ENCODE assay signal across 9 cellular contexts in genomic region chr11:121426476-121427454, GRCh38. TPM values are rescaled to one million over a fixed set of nuclear protein-coding genes. Genes with fewer than 3 reads are reported as not detected.
A peak's percentile ranks its signal among the peaks of the same experiment; 100 is the strongest.
DNase-seq lines count a peak whose midpoint lies in the region; ATAC-seq and TF ChIP-seq lines count a peak whose summit lies in the region.
"Had no signal": no experiment of that assay in that cellular context is flagged by ENCODE, and none has a peak within 500 bp of the region (broad histone marks: within the 10 kb centered on the region; RNA-seq: fewer than 3 reads in every experiment).

No MANE protein-coding gene starts in this region.

- H3K36me3 Mint-ChIP-seq in activated CD4-positive, alpha-beta memory T cell treated with anti-CD3 and anti-CD28 coated beads for 36 hours, result no peaks in the 10 kb centered on the region
- H3K36me3 Mint-ChIP-seq in nephron progenitor cell (ENCODE audit: low read depth), result no peaks in the 10 kb centered on the region

- H3K4me1 ChIP-seq in upper lobe of left lung, result peaks cover 3 to 9% (median 6%) of the 10 kb centered on the region in 4 donors

- CTCF ChIA-PET in activated CD4-positive, alpha-beta memory T cell treated with anti-CD3 and anti-CD28 coated beads for 36 hours (lab: Charles Lee), result interaction anchor here (0.8 to 1.4 kb wide), 4 partner anchors 10 to 156 kb away, joined by 3 to 8 read pairs (median 6); no protein-coding TSS in a partner anchor

- TF ChIP-seq EP300 in upper lobe of left lung (IDR thresholded peaks at IDR 0.05), result no peak

- H3K27ac ChIP-seq in upper lobe of left lung, result no peak overlapping the region
- H3K27ac ChIP-seq: HL-60 had no signal

- POLR2A ChIA-PET in activated CD4-positive, alpha-beta memory T cell treated with anti-CD3 and anti-CD28 coated beads for 36 hours (lab: Charles Lee), result interaction anchor here (0.6 kb wide), 1 partner anchor 164 kb away, joined by 3 read pairs; no protein-coding TSS in a partner anchor

- peak; percentile 36 for ATAC-seq in HG03095 (IDR thresholded peaks at IDR 0.05; ENCODE audit: unreplicated experiment)
- peak; percentile 28 to 83 for ATAC-seq in upper lobe of left lung (ENCODE audit: low FRiP score in 2 of 2)
- no peak for ATAC-seq in GM21526 (IDR thresholded peaks at IDR 0.05; ENCODE audit: low FRiP score, unreplicated experiment)

- no peaks in the 10 kb centered on the region for H3K27me3 ChIP-seq in upper lobe of left lung

- H3K9me3 ChIP-seq in upper lobe of left lung, result no peaks in the 10 kb centered on the region

- H3K27ac Mint-ChIP-seq in activated CD4-positive, alpha-beta memory T cell treated with anti-CD3 and anti-CD28 coated beads for 36 hours, result no peak overlapping the region
- H3K27ac Mint-ChIP-seq in nephron progenitor cell, result no peak overlapping the region

- TF ChIP-seq CTCF in nephron progenitor cell (IDR thresholded peaks at IDR 0.05), result no peak
- peak in 3 of 6 experiments; percentile 10 to 23 (median 15) for TF ChIP-seq CTCF in upper lobe of left lung (IDR thresholded peaks at IDR 0.05)

- H3K4me1 Mint-ChIP-seq in activated CD4-positive, alpha-beta memory T cell treated with anti-CD3 and anti-CD28 coated beads for 36 hours (ENCODE audit: low read depth), result peaks cover 40% of the 10 kb centered on the region
- peaks cover 15% of the 10 kb centered on the region for H3K4me1 Mint-ChIP-seq in nephron progenitor cell

- peak overlapping the region; percentile 63 for H3K4me3 Mint-ChIP-seq in activated CD4-positive, alpha-beta memory T cell treated with anti-CD3 and anti-CD28 coated beads for 36 hours
- H3K4me3 Mint-ChIP-seq in nephron progenitor cell, result peak overlapping the region; percentile 77

- H3K4me3 ChIP-seq in upper lobe of left lung, result peak overlapping the region in 3 of 4 donors; percentile 21 to 35 (median 30)

- 36 to 52% methylated on average over 24 to 37 of the region's 56 CpGs for WGBS in upper lobe of left lung, 2 donors

- DNase-seq in DMS53 (lab: John Stamatoyannopoulos, UW), result peak; percentile 71
- DNase-seq in activated CD4-positive, alpha-beta memory T cell treated with anti-CD3 and anti-CD28 coated beads for 36 hours, result peak; percentile 75
- DNase-seq in erythroblast (lab: John Stamatoyannopoulos, UW), result peak; percentile 8
- DNase-seq in nephron progenitor cell, result peak; percentile 73
- DNase-seq in upper lobe of left lung, result peak; percentile 66 to 93
- no peak for DNase-seq in GM19240 (ENCODE audit: insufficient read length, low spot score)

- H3K9me3 Mint-ChIP-seq in activated CD4-positive, alpha-beta memory T cell treated with anti-CD3 and anti-CD28 coated beads for 36 hours, result no peaks in the 10 kb centered on the region
- H3K9me3 Mint-ChIP-seq in nephron progenitor cell, result peaks cover 7% of the 10 kb centered on the region

- intact Hi-C loops in activated CD4-positive, alpha-beta memory T cell treated with anti-CD3 and anti-CD28 coated beads for 36 hours (cut with micrococcal nuclease), result no loop called here

- TF ChIP-seq POLR2A in erythroblast (IDR thresholded peaks at IDR 0.05; ENCODE audit: low read length) (no peak), upper lobe of left lung (IDR thresholded peaks at IDR 0.05) (no peak)

- no peaks in the 10 kb centered on the region for H3K27me3 Mint-ChIP-seq in activated CD4-positive, alpha-beta memory T cell treated with anti-CD3 and anti-CD28 coated beads for 36 hours
- H3K27me3 Mint-ChIP-seq in nephron progenitor cell (ENCODE audit: low read depth, poor library complexity), result peaks cover 28% of the 10 kb centered on the region

- no peaks in the 10 kb centered on the region for H3K36me3 ChIP-seq in upper lobe of left lung

RNA-seq across cellular contexts. Expression of gene SORL1, which starts 25.3 kb away (rescaled TPM):
- total RNA-seq in activated CD4-positive, alpha-beta memory T cell treated with anti-CD3 and anti-CD28 coated beads for 36 hours, result 10 to 100 TPM; 48.1 to 49.3 TPM
- 10 to 100 TPM; 33.3 to 85.9 (median 67.2) TPM for total RNA-seq in upper lobe of left lung
